Comparison of ENCODE assay signal across 8 cellular contexts in the genomic region with DNA sequence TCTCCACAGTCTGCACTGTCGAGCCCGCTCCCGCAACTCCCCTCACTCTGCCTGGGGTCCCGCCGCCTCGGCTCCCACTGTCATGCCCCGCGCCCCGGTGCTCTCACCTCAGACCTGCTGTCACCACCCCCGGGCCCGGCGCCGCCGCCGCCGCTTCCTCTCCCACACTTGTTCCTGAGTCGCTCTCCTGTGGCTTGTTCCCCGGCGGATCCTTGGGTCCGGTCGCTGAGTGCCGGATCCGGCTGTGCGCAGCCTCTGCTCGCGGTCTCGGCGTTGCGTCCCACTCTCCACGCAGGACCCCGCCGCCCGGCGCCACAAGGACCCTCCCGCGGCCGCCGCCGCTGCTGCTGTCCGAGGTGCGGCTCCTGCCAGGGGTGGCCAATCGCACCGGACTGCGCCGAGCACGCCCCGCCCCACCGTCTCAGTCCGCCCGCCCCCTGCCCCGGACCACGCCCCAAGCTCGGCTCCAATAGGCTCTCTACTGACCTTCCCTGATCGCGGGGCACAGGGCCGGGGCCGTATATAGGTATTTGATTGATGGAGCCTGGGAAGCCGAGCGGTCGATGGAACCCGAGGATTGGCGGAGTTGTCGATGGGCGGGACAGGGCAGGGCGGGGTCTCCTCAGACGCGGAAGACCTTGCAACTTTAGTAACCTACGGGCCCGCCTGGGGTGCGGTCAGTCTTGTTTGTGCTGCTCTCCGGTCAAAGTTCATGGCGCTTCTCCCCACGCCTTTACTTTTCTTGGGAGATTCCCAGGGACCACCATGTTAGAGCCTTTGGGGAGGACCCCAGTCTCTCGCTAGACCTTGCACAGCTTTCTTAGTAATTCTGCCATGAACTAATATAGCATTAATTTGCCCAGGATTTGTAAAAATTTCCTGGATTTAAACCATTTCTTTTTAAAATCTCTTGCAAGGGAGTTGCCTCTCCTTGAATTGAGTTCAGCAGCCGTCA. TPM values are rescaled to one million over a fixed set of nuclear protein-coding genes. Genes with fewer than 3 reads are reported as not detected.
DNase-seq lines count a peak whose midpoint lies in the region; ATAC-seq and TF ChIP-seq lines count a peak whose summit lies in the region.

A gene (minus strand): TSS at position 367 of the 955 bp plus-strand sequence. CDS start 117,340 bp downstream, outside the sequence.

- peak; percentile 79 for ATAC-seq in GM23338
- ATAC-seq in naive thymus-derived CD4-positive, alpha-beta T cell = peak; percentile 95
- ATAC-seq in stimulated activated naive B cell treated with anti-CD40 and anti-IgM and Interleukin-4, amounts not matched to agents 10 μg/mL and 1 μg/mL and 100 μg/mL, for 72 hours (replicated peaks) = peak; percentile 85 to 90

- peak within 1 kb of the TSS; percentile 96 for H2AFZ ChIP-seq in GM23338

- peaks cover 16% of the 10 kb centered on the region for H3K27me3 ChIP-seq in DOHH2 (ENCODE audit: control insufficient read depth, low read length)
- peaks cover 22% of the 10 kb centered on the region for H3K27me3 ChIP-seq in GM23338 (ENCODE audit: insufficient read depth)
- H3K27me3 ChIP-seq in naive thymus-derived CD4-positive, alpha-beta T cell (ENCODE audit: control insufficient read depth in 2 of 2, insufficient read depth in 2 of 2, low read length in 2 of 2) = no peaks in the 10 kb centered on the region

- POLR2A ChIA-PET in naive thymus-derived CD4-positive, alpha-beta T cell (lab: Charles Lee) = interaction anchor here (0.7 to 2.1 kb wide), 14 partner anchors 8 to 312 kb away, joined by 3 to 28 read pairs (median 4); a partner anchor contains a TSS

- H3K4me1 ChIP-seq in DOHH2 (ENCODE audit: control insufficient read depth, low read length) (peaks cover 39% of the 10 kb centered on the region), GM23338 (ENCODE audit: insufficient read depth) (peaks cover 27% of the 10 kb centered on the region)
- peaks cover 26 to 27% of the 10 kb centered on the region in 2 donors for H3K4me1 ChIP-seq in naive thymus-derived CD4-positive, alpha-beta T cell (ENCODE audit: control insufficient read depth in 2 of 2, insufficient read depth in 2 of 2, low read length in 2 of 2)

- CTCF ChIA-PET in naive thymus-derived CD4-positive, alpha-beta T cell (lab: Charles Lee) = interaction anchor here (1.0 to 1.7 kb wide), 2 partner anchors 14 to 252 kb away, joined by 4 to 6 read pairs; no protein-coding TSS in a partner anchor

- H3K27ac ChIP-seq in DOHH2 (ENCODE audit: low read depth, low read length) (no peak within 1 kb of the TSS), GM23338 (ENCODE audit: low read depth) (peak within 1 kb of the TSS; percentile 85)
- H3K27ac ChIP-seq in naive thymus-derived CD4-positive, alpha-beta T cell (ENCODE audit: low read depth, low read length) = peak within 1 kb of the TSS; percentile 78

- peaks cover 38% of the 10 kb centered on the region for H3K79me2 ChIP-seq in DOHH2 (ENCODE audit: control insufficient read depth, low read length)
- H3K79me2 ChIP-seq in GM23338 (replicated peaks; ENCODE audit: insufficient read depth) = peaks cover 11% of the 10 kb centered on the region

- no peaks in the 10 kb centered on the region for H3K36me3 Mint-ChIP-seq in GM23338 (ENCODE audit: low read depth)
- H3K36me3 Mint-ChIP-seq in naive thymus-derived CD4-positive, alpha-beta T cell = no peaks in the 10 kb centered on the region
- peaks cover 8 to 9% of the 10 kb centered on the region in 2 donors for H3K36me3 Mint-ChIP-seq in stimulated activated naive B cell treated with anti-CD40 and anti-IgM and Interleukin-4, amounts not matched to agents 10 μg/mL and 1 μg/mL and 100 μg/mL, for 72 hours

- peaks cover 32% of the 10 kb centered on the region for H3K4me1 Mint-ChIP-seq in GM23338
- H3K4me1 Mint-ChIP-seq in naive thymus-derived CD4-positive, alpha-beta T cell = peaks cover 34 to 63% (median 51%) of the 10 kb centered on the region in 7 donors
- H3K4me1 Mint-ChIP-seq in stimulated activated naive B cell treated with anti-CD40 and anti-IgM and Interleukin-4, amounts not matched to agents 10 μg/mL and 1 μg/mL and 100 μg/mL, for 72 hours = peaks cover 14 to 40% of the 10 kb centered on the region in 2 donors

- no peaks in the 10 kb centered on the region; the same call in 2 of the 3 replicates for H3K9me3 Mint-ChIP-seq in GM23338
- H3K9me3 Mint-ChIP-seq in naive thymus-derived CD4-positive, alpha-beta T cell = peaks cover 0 to 4% (median 0%) of the 10 kb centered on the region in 11 donors
- H3K9me3 Mint-ChIP-seq in stimulated activated naive B cell treated with anti-CD40 and anti-IgM and Interleukin-4, amounts not matched to agents 10 μg/mL and 1 μg/mL and 100 μg/mL, for 72 hours = no peaks in the 10 kb centered on the region

- peaks cover 16% of the 10 kb centered on the region for H3K27me3 Mint-ChIP-seq in GM23338 (ENCODE audit: insufficient read depth, low read depth, poor library complexity)
- H3K27me3 Mint-ChIP-seq in naive thymus-derived CD4-positive, alpha-beta T cell = peaks cover 0 to 16% (median 0%) of the 10 kb centered on the region in 5 donors
- peaks cover 0 to 15% of the 10 kb centered on the region in 2 donors for H3K27me3 Mint-ChIP-seq in stimulated activated naive B cell treated with anti-CD40 and anti-IgM and Interleukin-4, amounts not matched to agents 10 μg/mL and 1 μg/mL and 100 μg/mL, for 72 hours

- H3K4me2 ChIP-seq in DOHH2 (ENCODE audit: low read length) (peak within 1 kb of the TSS; percentile 90), GM23338 (peak within 1 kb of the TSS; percentile 96)

- H3F3A ChIP-seq in DOHH2 (ENCODE audit: control insufficient read depth, insufficient read depth) (peaks cover 7% of the 10 kb centered on the region; the same call in 1 of the 2 replicates), GM23338 (replicated peaks; ENCODE audit: low read depth) (no peaks in the 10 kb centered on the region)

- H3K36me3 ChIP-seq in DOHH2 (ENCODE audit: control insufficient read depth, low read length) (no peaks in the 10 kb centered on the region), GM23338 (ENCODE audit: insufficient read depth) (no peaks in the 10 kb centered on the region)
- peaks cover 0 to 8% (median 0%) of the 10 kb centered on the region in 3 experiments for H3K36me3 ChIP-seq in naive thymus-derived CD4-positive, alpha-beta T cell (ENCODE audit: control insufficient read depth in 2 of 3, insufficient read depth in 3 of 3, low read length in 3 of 3)

- DNase-seq in GM23338 (ENCODE audit: low spot score) = peak; percentile 99
- DNase-seq in LHCN-M2 (ENCODE audit: low read depth) = peak; percentile 99
- DNase-seq in RPMI8226 = peak; percentile 98
- DNase-seq in activated T-helper 1 cell treated with anti-CD3 and anti-CD28 coated beads, Interleukin-2, amount 50 U/mL, for 16 hours (ENCODE audit: low read depth in 1 of 2, low spot score in 1 of 2) = peak; percentile 92 to 95
- peak; percentile 99 for DNase-seq in fibroblast of gingiva (ENCODE audit: low read depth)
- DNase-seq in naive thymus-derived CD4-positive, alpha-beta T cell = peak; percentile 90 to 98 (median 96)
- peak; percentile 96 for DNase-seq in stimulated activated naive B cell treated with anti-CD40 and anti-IgM and Interleukin-4, amounts not matched to agents 10 μg/mL and 1 μg/mL and 100 μg/mL, for 72 hours

- no peaks in the 10 kb centered on the region for H3K9me3 ChIP-seq in DOHH2 (ENCODE audit: control insufficient read depth, insufficient read depth, low read length)
- no peaks in the 10 kb centered on the region for H3K9me3 ChIP-seq in naive thymus-derived CD4-positive, alpha-beta T cell (ENCODE audit: control insufficient read depth in 2 of 3, low read length in 3 of 3)

- H3K4me3 ChIP-seq in DOHH2 (ENCODE audit: low read length) = peak within 1 kb of the TSS; percentile 94
- H3K4me3 ChIP-seq in GM23338 = peak within 1 kb of the TSS; percentile 95
- peak within 1 kb of the TSS; percentile 93 for H3K4me3 ChIP-seq in naive thymus-derived CD4-positive, alpha-beta T cell (ENCODE audit: low read length)

- intact Hi-C loops in naive thymus-derived CD4-positive, alpha-beta T cell (cut with micrococcal nuclease) = loop anchor here (1.0 to 10.0 kb wide), 12 partner anchors 14 to 1744 kb away; a partner anchor contains a TSS

- H4K20me1 ChIP-seq in DOHH2 (ENCODE audit: control insufficient read depth, insufficient read depth, low read depth, low read length) = 0 out of 2 replicates have a peak, but pooled peaks cover 4% of the 10 kb centered on the region
- H4K20me1 ChIP-seq in GM23338 (replicated peaks; ENCODE audit: insufficient read depth) = 0 out of 2 replicates have a peak, but pooled peaks cover 9% of the 10 kb centered on the region

- TF ChIP-seq CTCF in DOHH2 (IDR thresholded peaks at IDR 0.05; ENCODE audit: low read depth, low read length, poor library complexity, severe bottlenecking) (no peak), GM23338 (conservative IDR thresholded peaks at IDR 0.05; ENCODE audit: low read depth in 2 of 2) (no peak)

- H3K9me2 ChIP-seq in DOHH2 (replicated peaks; ENCODE audit: control insufficient read depth, low read length) (no peaks in the 10 kb centered on the region), GM23338 (ENCODE audit: insufficient read depth) (no peaks in the 10 kb centered on the region)

- peak within 1 kb of the TSS; percentile 89 for H3K4me3 Mint-ChIP-seq in GM23338
- peak within 1 kb of the TSS; percentile 90 to 99 (median 93) for H3K4me3 Mint-ChIP-seq in naive thymus-derived CD4-positive, alpha-beta T cell
- H3K4me3 Mint-ChIP-seq in stimulated activated naive B cell treated with anti-CD40 and anti-IgM and Interleukin-4, amounts not matched to agents 10 μg/mL and 1 μg/mL and 100 μg/mL, for 72 hours = peak within 1 kb of the TSS; percentile 97 to 100

- H3K27ac Mint-ChIP-seq in GM23338 = peak within 1 kb of the TSS; percentile 77
- peak within 1 kb of the TSS; percentile 86 to 99 (median 93) for H3K27ac Mint-ChIP-seq in naive thymus-derived CD4-positive, alpha-beta T cell
- H3K27ac Mint-ChIP-seq in stimulated activated naive B cell treated with anti-CD40 and anti-IgM and Interleukin-4, amounts not matched to agents 10 μg/mL and 1 μg/mL and 100 μg/mL, for 72 hours = peak within 1 kb of the TSS; percentile 93

TF ChIP-seq in GM23338, 12 proteins besides CTCF, POLR2A, EP300 and RAD21 (continues in another document):
- TF ChIP-seq CREB1 (CRISPR knock-in tag; IDR thresholded peaks at IDR 0.05; ENCODE audit: low read depth) (0 out of 2 replicates have a peak, but pooled peaks have one; percentile 5), POLR2AphosphoS5 (IDR thresholded peaks at IDR 0.05; ENCODE audit: low read depth) (peak; percentile 82), EZH2 (IDR thresholded peaks at IDR 0.05; ENCODE audit: low read depth, unreplicated experiment) (no peak), STAT1 (IDR thresholded peaks at IDR 0.05; ENCODE audit: unreplicated experiment) (no peak)

RNA-seq across cellular contexts. Expression of the gene that starts here (rescaled TPM):
- 7.6 and 7.7 TPM in 2 replicates for total RNA-seq in GM23338 (2014; rRNA removed; shearing (Covaris generic))
- 16.7 and 20.4 TPM in 2 replicates for polyA plus RNA-seq in GM23338 (2016; fragmentation: Nextera tagmentation; extraction: Ambion mirVana)
- total RNA-seq in LHCN-M2 (2014; rRNA removed) = 21.2 and 21.9 TPM in 2 replicates
- 15.1 TPM for polyA plus RNA-seq in LHCN-M2 (2012)
- total RNA-seq in naive thymus-derived CD4-positive, alpha-beta T cell = 100 to 1,000 TPM in 1 of 5 experiments, 10 to 100 TPM in 4; 55.2 to 102 (median 67.3) TPM
- 10 to 100 TPM; 72.8 to 78.8 TPM for polyA plus RNA-seq in naive thymus-derived CD4-positive, alpha-beta T cell
